ENCODE assay signal across 9 cellular contexts in genomic region chrX:30488092-30488491, GRCh38.
DNase-seq lines count a peak whose midpoint lies in the region; ATAC-seq, FAIRE-seq and TF ChIP-seq lines count a peak whose summit lies in the region.
"Had no signal": no experiment of that assay in that cellular context is flagged by ENCODE, and none has a peak within 500 bp of the region (broad histone marks: within the 10 kb centered on the region; RNA-seq: fewer than 3 reads in every experiment).

No MANE protein-coding gene starts in this region.

- peaks cover 0 to 4% (median 0%) of the 10 kb centered on the region in 3 donors for H3K27me3 ChIP-seq in psoas muscle (ENCODE audit: insufficient read depth in 3 of 3, low read length in 2 of 3)
- H3K27me3 ChIP-seq in left lung, result no peaks in the 10 kb centered on the region

- no peak overlapping the region for H3K4me3 ChIP-seq in psoas muscle
- no peak overlapping the region for H3K4me3 ChIP-seq in left lung

- H3K9me3 ChIP-seq in psoas muscle (no peaks in the 10 kb centered on the region), left lung (no peaks in the 10 kb centered on the region)

- H3K36me3 ChIP-seq in psoas muscle (ENCODE audit: insufficient read depth in 1 of 2, low read depth in 1 of 2), result no peaks in the 10 kb centered on the region
- H3K36me3 ChIP-seq in left lung, result no peaks in the 10 kb centered on the region

- no peak for TF ChIP-seq CTCF in psoas muscle (IDR thresholded peaks at IDR 0.05)
- TF ChIP-seq CTCF in left lung (IDR thresholded peaks at IDR 0.05), result no peak

- H3K27ac ChIP-seq in psoas muscle, result no peak overlapping the region
- H3K27ac ChIP-seq in left lung, result no peak overlapping the region

- DNase-seq in NCI-H1417 (lab: John Stamatoyannopoulos, UW), result peak; percentile 23 to 66 (median 62)
- no peak for DNase-seq in NCI-H1417 treated with DMSO at 0.1 percent for 48 hours (lab: John Stamatoyannopoulos, UW)
- DNase-seq in RCC 7860 (ENCODE audit: low spot score), result peak; percentile 6
- DNase-seq in pons (ENCODE audit: low spot score), result peak; percentile 6
- DNase-seq in activated CD8-positive, alpha-beta memory T cell treated with anti-CD3 and anti-CD28 coated beads, Interleukin-2, amount 50 U/mL, for 4 hours, result no peak
- DNase-seq in psoas muscle, result no peak
- no peak for DNase-seq in left lung
- DNase-seq: SW 1271 had no signal

- H3K4me1 ChIP-seq in psoas muscle, result no peaks in the 10 kb centered on the region
- no peaks in the 10 kb centered on the region for H3K4me1 ChIP-seq in left lung

- ATAC-seq in HG02852 (IDR thresholded peaks at IDR 0.05; ENCODE audit: unreplicated experiment) (peak; percentile 66), psoas muscle (no peak), left lung (no peak)

- FAIRE-seq in RCC 7860 (lab: Jason Lieb, UNC), result peak; percentile 69

- intact Hi-C loops in psoas muscle (cut with DNase I) (no loop called here), left lung (cut with DNase I) (no loop called here)

- 36 to 43% (median 39%) methylated on average over 3 of the region's 3 CpGs for WGBS in psoas muscle, 3 donors

Comparison
In these comparisons a context has a peak if more than half of its experiments do, and no peak if none do; other contexts are left out.
1. DNase-seq: peak in NCI-H1417 (3 of 3), RCC 7860 (single experiment) and pons (single experiment); none in NCI-H1417 treated with DMSO at 0.1 percent for 48 hours (single experiment), activated CD8-positive, alpha-beta memory T cell treated with anti-CD3 and anti-CD28 coated beads, Interleukin-2, amount 50 U/mL, for 4 hours (single experiment), psoas muscle (0 of 2) and left lung (0 of 2).